In the genomic region with DNA sequence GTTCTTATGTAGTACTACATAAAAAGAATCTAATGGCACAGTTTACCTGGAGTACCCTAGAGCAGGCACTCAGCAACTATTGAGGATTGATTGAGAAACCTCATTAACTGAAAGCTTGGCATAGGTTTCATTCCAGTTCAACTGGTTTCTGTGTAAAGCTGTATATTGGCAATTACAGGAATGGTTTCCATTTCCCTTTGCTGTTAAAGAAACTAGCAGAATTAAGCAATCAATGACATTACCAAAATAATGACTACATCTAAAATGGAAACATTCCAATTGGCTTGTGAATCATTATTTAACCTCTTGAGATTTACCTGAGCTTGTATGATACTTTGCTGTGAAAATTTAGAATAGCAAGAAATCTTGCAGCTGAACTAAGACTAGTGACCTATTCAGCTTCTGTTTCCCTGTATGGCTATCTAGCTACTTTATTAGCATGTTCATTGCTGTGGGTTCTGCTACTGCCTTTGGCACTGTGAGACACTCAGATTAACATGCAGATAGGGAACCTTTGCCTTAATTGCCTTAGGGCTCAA, we compare ENCODE assay signal across 26 cellular contexts. TPM values are rescaled to one million over a fixed set of nuclear protein-coding genes. Genes with fewer than 3 reads are reported as not detected.
DNase-seq lines count a peak whose midpoint lies in the region; ATAC-seq, FAIRE-seq and TF ChIP-seq lines count a peak whose summit lies in the region.
"Had no signal": no experiment of that assay in that cellular context is flagged by ENCODE, and none has a peak within 500 bp of the region (broad histone marks: within the 10 kb centered on the region; RNA-seq: fewer than 3 reads in every experiment).

No MANE protein-coding gene starts in this region.

- no peak for DNase-seq in GM23338 (ENCODE audit: low spot score)
- DNase-seq in NCI-H2029 treated with DMSO at 0.1 percent for 48 hours (lab: John Stamatoyannopoulos, UW) = peak; percentile 22
- DNase-seq in bronchial epithelial cell (ENCODE audit: low read depth) = peak; percentile 82
- DNase-seq in pancreas = no peak
- no peak for DNase-seq in activated CD4-positive, alpha-beta T cell treated with anti-CD3 and anti-CD28 coated beads for 1 hour
- no peak for DNase-seq in BE2C
- DNase-seq: activated CD4-positive, alpha-beta T cell treated with anti-CD3 and anti-CD28 coated beads, Interleukin-2, amount 50 U/mL, for 1 hour; activated naive CD4-positive, alpha-beta T cell treated with anti-CD3 and anti-CD28 coated beads, Interleukin-2, amount 10 ng/mL, durations not matched to agents 7 days and 5 days; amniotic stem cell; CD4-positive, alpha-beta T cell; KBM-7; NCI-H187; NCI-H524; posterior cingulate gyrus; sigmoid colon; SK-N-SH; stimulated activated CD4-positive, alpha-beta T cell treated with anti-CD3 and anti-CD28 coated beads, Interleukin-15, amount 100 ng/mL, for 24 hours had no signal

- no peaks in the 10 kb centered on the region for H3K79me2 ChIP-seq in GM23338 (replicated peaks; ENCODE audit: insufficient read depth)

- no peak overlapping the region for H3K4me3 ChIP-seq in GM23338
- no peak overlapping the region for H3K4me3 ChIP-seq in bronchial epithelial cell (ENCODE audit: low read depth, low read length)
- no peak overlapping the region for H3K4me3 ChIP-seq in pancreas
- H3K4me3 ChIP-seq in BE2C (ENCODE audit: low read depth, low read length) = no peak overlapping the region
- H3K4me3 ChIP-seq: cardiac muscle cell, neural progenitor cell, sigmoid colon had no signal

- H3K27me3 ChIP-seq in GM23338 (ENCODE audit: insufficient read depth) = no peaks in the 10 kb centered on the region
- H3K27me3 ChIP-seq in bronchial epithelial cell (ENCODE audit: control insufficient read depth, insufficient read depth, low read length) = no peaks in the 10 kb centered on the region
- H3K27me3 ChIP-seq in pancreas = no peaks in the 10 kb centered on the region
- H3K27me3 ChIP-seq in BE2C = peaks cover 5% of the 10 kb centered on the region; the same call in 1 of the 2 replicates
- H3K27me3 ChIP-seq: cardiac muscle cell, neural progenitor cell, sigmoid colon had no signal

- H2AFZ ChIP-seq in GM23338 = no peak overlapping the region; the same call in 1 of the 2 replicates
- H2AFZ ChIP-seq: neural progenitor cell had no signal

- no peak for TF ChIP-seq CTCF in GM23338 (conservative IDR thresholded peaks at IDR 0.05; ENCODE audit: low read depth in 2 of 2)
- TF ChIP-seq CTCF in bronchial epithelial cell (IDR thresholded peaks at IDR 0.05; ENCODE audit: insufficient read depth, low read length, severe bottlenecking) = no peak
- no peak for TF ChIP-seq CTCF in pancreas (IDR thresholded peaks at IDR 0.05)
- TF ChIP-seq CTCF in BE2C (IDR thresholded peaks at IDR 0.05; ENCODE audit: low read depth, low read length) = no peak

- peak overlapping the region; percentile 34 for H3K4me2 ChIP-seq in GM23338
- H3K4me2 ChIP-seq: neural progenitor cell, SK-N-SH had no signal

- no peaks in the 10 kb centered on the region for H3K9me3 ChIP-seq in pancreas
- no peaks in the 10 kb centered on the region for H3K9me3 ChIP-seq in BE2C
- H3K9me3 ChIP-seq: sigmoid colon, SK-N-SH had no signal

- H3K36me3 ChIP-seq in GM23338 (ENCODE audit: insufficient read depth) (no peaks in the 10 kb centered on the region), bronchial epithelial cell (ENCODE audit: control insufficient read depth, insufficient read depth, low read length) (no peaks in the 10 kb centered on the region), pancreas (no peaks in the 10 kb centered on the region), BE2C (no peaks in the 10 kb centered on the region)
- H3K36me3 ChIP-seq: cardiac muscle cell, neural progenitor cell, sigmoid colon had no signal

- peaks cover 24% of the 10 kb centered on the region for H3K4me1 Mint-ChIP-seq in GM23338
- H3K4me1 Mint-ChIP-seq: activated naive CD4-positive, alpha-beta T cell treated with anti-CD3 and anti-CD28 coated beads, Interleukin-2, amount 10 ng/mL, durations not matched to agents 7 days and 5 days had no signal

- 0 out of 2 replicates have a peak, but pooled peaks cover 5% of the 10 kb centered on the region for H3K9me2 ChIP-seq in GM23338 (ENCODE audit: insufficient read depth)
- H3K9me2 ChIP-seq: SK-N-SH had no signal

- no peaks in the 10 kb centered on the region for H3F3A ChIP-seq in GM23338 (replicated peaks; ENCODE audit: low read depth)

- H4K20me1 ChIP-seq in GM23338 (replicated peaks; ENCODE audit: insufficient read depth) = no peaks in the 10 kb centered on the region

- ATAC-seq in GM23338 = peak; percentile 31; the same call in 1 of the 3 replicates
- ATAC-seq in pancreas = peak; percentile 64 to 88 (median 86)
- ATAC-seq in HG03442 (IDR thresholded peaks at IDR 0.05; ENCODE audit: unreplicated experiment) = no peak

- no peaks in the 10 kb centered on the region for H3K36me3 Mint-ChIP-seq in GM23338 (ENCODE audit: low read depth)
- H3K36me3 Mint-ChIP-seq: activated naive CD4-positive, alpha-beta T cell treated with anti-CD3 and anti-CD28 coated beads, Interleukin-2, amount 10 ng/mL, durations not matched to agents 7 days and 5 days; neural progenitor cell had no signal

- H3K27ac ChIP-seq in GM23338 (ENCODE audit: low read depth) = peak overlapping the region; percentile 4; the same call in 1 of the 2 replicates
- peak overlapping the region in 2 of 4 donors; percentile 27 to 55 for H3K27ac ChIP-seq in pancreas
- H3K27ac ChIP-seq: cardiac muscle cell, neural progenitor cell, sigmoid colon had no signal

- H3K4me3 Mint-ChIP-seq in GM23338 = no peak overlapping the region
- H3K4me3 Mint-ChIP-seq: activated naive CD4-positive, alpha-beta T cell treated with anti-CD3 and anti-CD28 coated beads, Interleukin-2, amount 10 ng/mL, durations not matched to agents 7 days and 5 days; CD4-positive, alpha-beta T cell; dendritic cell treated with granulocyte-macrophage colony-stimulating factor and Interleukin-4, amounts not matched to agents 40 ng/mL and 50 ng/mL, for 4 days; neural progenitor cell; stimulated activated naive CD8-positive, alpha-beta T cell treated with anti-CD3 and anti-CD28 coated beads, Interleukin-15, Interleukin-2, amounts not matched to agents 100 ng/mL and 50 ng/mL, for 24 hours had no signal

- H3K4me1 ChIP-seq in GM23338 (ENCODE audit: insufficient read depth) (peaks cover 18% of the 10 kb centered on the region), pancreas (peaks cover 0 to 14% (median 6%) of the 10 kb centered on the region in 3 donors), BE2C (no peaks in the 10 kb centered on the region)
- H3K4me1 ChIP-seq: neural progenitor cell, sigmoid colon had no signal

- no peaks in the 10 kb centered on the region for H3K9me3 Mint-ChIP-seq in GM23338
- H3K9me3 Mint-ChIP-seq: neural progenitor cell; stimulated activated naive CD8-positive, alpha-beta T cell treated with anti-CD3 and anti-CD28 coated beads, Interleukin-15, Interleukin-2, amounts not matched to agents 100 ng/mL and 50 ng/mL, for 24 hours had no signal

- H3K27me3 Mint-ChIP-seq in GM23338 (ENCODE audit: insufficient read depth, low read depth, poor library complexity) = no peaks in the 10 kb centered on the region
- H3K27me3 Mint-ChIP-seq: activated naive CD4-positive, alpha-beta T cell treated with anti-CD3 and anti-CD28 coated beads, Interleukin-2, amount 10 ng/mL, durations not matched to agents 7 days and 5 days; CD4-positive, alpha-beta T cell; dendritic cell treated with granulocyte-macrophage colony-stimulating factor and Interleukin-4, amounts not matched to agents 40 ng/mL and 50 ng/mL, for 4 days; stimulated activated naive CD8-positive, alpha-beta T cell treated with anti-CD3 and anti-CD28 coated beads, Interleukin-15, Interleukin-2, amounts not matched to agents 100 ng/mL and 50 ng/mL, for 24 hours had no signal

- FAIRE-seq in bronchial epithelial cell (lab: Jason Lieb, UNC) (no peak), pancreas (lab: Jason Lieb, UNC) (no peak)
- FAIRE-seq: endometrium, G401.6, keratinocyte had no signal

- H3K27ac Mint-ChIP-seq in GM23338 = peak overlapping the region; percentile 57; the same call in 1 of the 2 replicates
- H3K27ac Mint-ChIP-seq: activated naive CD4-positive, alpha-beta T cell treated with anti-CD3 and anti-CD28 coated beads, Interleukin-2, amount 10 ng/mL, durations not matched to agents 7 days and 5 days; CD4-positive, alpha-beta T cell; dendritic cell treated with granulocyte-macrophage colony-stimulating factor and Interleukin-4, amounts not matched to agents 40 ng/mL and 50 ng/mL, for 4 days; neural progenitor cell; stimulated activated naive CD8-positive, alpha-beta T cell treated with anti-CD3 and anti-CD28 coated beads, Interleukin-15, Interleukin-2, amounts not matched to agents 100 ng/mL and 50 ng/mL, for 24 hours had no signal

- intact Hi-C loops in pancreas (cut with DNase I) = no loop called here

TF ChIP-seq in GM23338, 12 proteins besides CTCF, POLR2A, EP300 and RAD21 (continues in another document):
- TF ChIP-seq EZH2phosphoT487 (IDR thresholded peaks at IDR 0.05; ENCODE audit: unreplicated experiment) (no peak), CREB1 (CRISPR knock-in tag; IDR thresholded peaks at IDR 0.05; ENCODE audit: low read depth) (no peak)
- TF ChIP-seq, protein P1, sequence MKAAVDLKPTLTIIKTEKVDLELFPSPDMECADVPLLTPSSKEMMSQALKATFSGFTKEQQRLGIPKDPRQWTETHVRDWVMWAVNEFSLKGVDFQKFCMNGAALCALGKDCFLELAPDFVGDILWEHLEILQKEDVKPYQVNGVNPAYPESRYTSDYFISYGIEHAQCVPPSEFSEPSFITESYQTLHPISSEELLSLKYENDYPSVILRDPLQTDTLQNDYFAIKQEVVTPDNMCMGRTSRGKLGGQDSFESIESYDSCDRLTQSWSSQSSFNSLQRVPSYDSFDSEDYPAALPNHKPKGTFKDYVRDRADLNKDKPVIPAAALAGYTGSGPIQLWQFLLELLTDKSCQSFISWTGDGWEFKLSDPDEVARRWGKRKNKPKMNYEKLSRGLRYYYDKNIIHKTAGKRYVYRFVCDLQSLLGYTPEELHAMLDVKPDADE (IDR thresholded peaks at IDR 0.05) = no peak

RNA-seq across cellular contexts. Expression of a gene that starts 33.5 kb away (rescaled TPM):
- total RNA-seq in GM23338 (2014; rRNA removed; shearing (Covaris generic)) = 31.7 and 36.9 TPM in 2 replicates
- polyA plus RNA-seq in GM23338 (2016; fragmentation: Nextera tagmentation; extraction: Ambion mirVana) (15.1 and 16.3 TPM in 2 replicates), pancreas (1 to 10 TPM; 7.7 to 7.9 TPM)
- total RNA-seq in bronchial epithelial cell (2.0 and 4.2 TPM in 2 replicates), pancreas (10 to 100 TPM; 16.2 to 27.3 (median 20.2) TPM)
- not detected for polyA plus RNA-seq in BE2C (2012; ENCODE audit: insufficient read depth, insufficient read length, low read depth)
- total RNA-seq: CD4-positive, alpha-beta T cell; T-helper 2 cell treated with Interferon-gamma antibody and Interleukin-4, amounts not matched to agents 100 ng/mL and 5 ng/mL, for 36 hours had no signal

Comparison
In these comparisons a context has a peak if more than half of its experiments do, and no peak if none do; other contexts are left out.
1. DNase-seq: peak in NCI-H2029 treated with DMSO at 0.1 percent for 48 hours (single experiment) and bronchial epithelial cell (single experiment); none in GM23338 (single experiment), pancreas (0 of 6), activated CD4-positive, alpha-beta T cell treated with anti-CD3 and anti-CD28 coated beads for 1 hour (single experiment) and BE2C (single experiment).